Comparison of ENCODE assay signal across 8 cellular contexts in the genomic region with DNA sequence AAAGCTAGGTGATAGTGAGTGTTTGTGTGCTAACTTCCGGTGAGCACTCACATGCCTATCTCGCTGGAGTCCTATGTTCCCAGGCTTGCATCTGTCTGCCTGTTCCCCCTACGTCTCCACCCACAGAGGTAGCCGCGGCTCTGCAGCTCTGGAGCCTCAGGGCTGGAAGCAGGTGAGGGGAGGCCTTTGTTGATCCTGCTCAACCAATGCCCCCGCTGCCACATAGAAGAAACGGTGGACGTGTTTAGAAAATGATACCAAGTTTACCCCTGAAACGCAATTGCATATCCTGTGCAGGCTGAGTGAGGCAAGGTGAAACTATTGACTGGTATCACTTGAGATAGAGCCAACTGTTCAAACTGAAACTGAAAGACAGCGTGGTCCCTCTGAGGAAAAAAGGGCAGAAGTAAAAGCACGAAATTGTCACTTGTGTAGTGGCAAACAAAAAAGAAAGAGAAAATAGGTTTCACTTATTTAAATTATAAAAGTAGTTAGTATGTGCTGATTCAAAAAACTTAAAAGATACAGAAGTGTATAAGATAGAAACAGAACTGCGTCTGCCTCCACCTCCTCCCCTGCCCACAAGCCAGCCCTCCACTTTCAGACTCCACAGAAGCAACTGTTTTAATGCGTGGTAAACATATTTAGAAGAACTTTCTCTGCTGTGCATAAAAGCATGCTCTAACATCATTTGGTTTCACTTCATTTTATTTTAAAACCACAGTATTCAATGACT. TPM values are rescaled to one million over a fixed set of nuclear protein-coding genes. Genes with fewer than 3 reads are reported as not detected.
DNase-seq lines count a peak whose midpoint lies in the region; ATAC-seq and TF ChIP-seq lines count a peak whose summit lies in the region.

No MANE protein-coding gene starts in this region.

- no peaks in the 10 kb centered on the region for H3K9me3 Mint-ChIP-seq in activated T-helper 17 cell treated with anti-CD3 and anti-CD28 coated beads, Interleukin-2, amount 50 U/mL, for 72 hours
- peaks cover 8% of the 10 kb centered on the region for H3K9me3 Mint-ChIP-seq in chondrocyte (ENCODE audit: low read depth)

- H3K27me3 ChIP-seq in muscle layer of duodenum (ENCODE audit: low read depth, low read length) (no peaks in the 10 kb centered on the region), vagina (no peaks in the 10 kb centered on the region)

- peaks cover 28% of the 10 kb centered on the region for H3K4me1 Mint-ChIP-seq in activated T-helper 17 cell treated with anti-CD3 and anti-CD28 coated beads, Interleukin-2, amount 50 U/mL, for 72 hours
- H3K4me1 Mint-ChIP-seq in chondrocyte (ENCODE audit: low read depth) = peaks cover 31% of the 10 kb centered on the region

- H3K27ac Mint-ChIP-seq in activated T-helper 17 cell treated with anti-CD3 and anti-CD28 coated beads, Interleukin-2, amount 50 U/mL, for 72 hours = peak overlapping the region; percentile 97
- no peak overlapping the region for H3K27ac Mint-ChIP-seq in chondrocyte (ENCODE audit: unreplicated experiment)

- H3K9me3 ChIP-seq in muscle layer of duodenum (ENCODE audit: control insufficient read depth in 1 of 2, low read length in 2 of 2) (no peaks in the 10 kb centered on the region), vagina (no peaks in the 10 kb centered on the region)

- no peaks in the 10 kb centered on the region for H3K36me3 Mint-ChIP-seq in activated T-helper 17 cell treated with anti-CD3 and anti-CD28 coated beads, Interleukin-2, amount 50 U/mL, for 72 hours (ENCODE audit: low read depth)
- peaks cover 2% of the 10 kb centered on the region for H3K36me3 Mint-ChIP-seq in chondrocyte (ENCODE audit: low read depth)

- H3K36me3 ChIP-seq in muscle layer of duodenum (ENCODE audit: control insufficient read depth in 1 of 2, insufficient read depth in 2 of 2, low read length in 2 of 2) (no peaks in the 10 kb centered on the region), vagina (no peaks in the 10 kb centered on the region)

- DNase-seq in NCI-H774 (lab: John Stamatoyannopoulos, UW) = peak; percentile 65
- no peak for DNase-seq in vagina (ENCODE audit: extremely low spot score in 2 of 2)
- DNase-seq in posterior cingulate gyrus = no peak
- DNase-seq in chondrocyte (ENCODE audit: low spot score) = no peak

- H3K27ac ChIP-seq in muscle layer of duodenum (ENCODE audit: low read length) (peak overlapping the region; percentile 77), vagina (no peak overlapping the region)

- TF ChIP-seq POLR2A in vagina (IDR thresholded peaks at IDR 0.05) = no peak

- H3K4me1 ChIP-seq in muscle layer of duodenum (ENCODE audit: control insufficient read depth in 1 of 2, insufficient read depth in 2 of 2, low read length in 2 of 2) (peaks cover 4 to 8% of the 10 kb centered on the region in 2 donors), vagina (peaks cover 15% of the 10 kb centered on the region)

- H3K4me3 Mint-ChIP-seq in activated T-helper 17 cell treated with anti-CD3 and anti-CD28 coated beads, Interleukin-2, amount 50 U/mL, for 72 hours = peak overlapping the region; percentile 72
- no peak overlapping the region for H3K4me3 Mint-ChIP-seq in chondrocyte (ENCODE audit: unreplicated experiment)

- no peak for TF ChIP-seq CTCF in vagina (IDR thresholded peaks at IDR 0.05)
- TF ChIP-seq CTCF in chondrocyte (IDR thresholded peaks at IDR 0.05) = no peak

- H3K4me3 ChIP-seq in muscle layer of duodenum (ENCODE audit: low read depth in 1 of 2, low read length in 2 of 2) (peak overlapping the region; percentile 6 to 38), vagina (peak overlapping the region; percentile 19 to 25)

- intact Hi-C loops in vagina (cut with DNase I) (no loop called here), posterior cingulate gyrus (cut with DNase I) (no loop called here)

- peak; percentile 98 for ATAC-seq in GM18867 (IDR thresholded peaks at IDR 0.05; ENCODE audit: unreplicated experiment)
- peak; percentile 94 for ATAC-seq in HG02852 (IDR thresholded peaks at IDR 0.05; ENCODE audit: unreplicated experiment)
- peak; percentile 75 for ATAC-seq in activated T-helper 17 cell treated with anti-CD3 and anti-CD28 coated beads, Interleukin-2, amount 50 U/mL, for 72 hours (replicated peaks)

- H3K27me3 Mint-ChIP-seq in activated T-helper 17 cell treated with anti-CD3 and anti-CD28 coated beads, Interleukin-2, amount 50 U/mL, for 72 hours = peaks cover 3% of the 10 kb centered on the region
- no peaks in the 10 kb centered on the region for H3K27me3 Mint-ChIP-seq in chondrocyte (ENCODE audit: low read depth)

RNA-seq across cellular contexts. Expression of gene ETS2, which starts 38.6 kb away (rescaled TPM):
- total RNA-seq in activated T-helper 17 cell treated with anti-CD3 and anti-CD28 coated beads, Interleukin-2, amount 50 U/mL, for 72 hours = 10 to 100 TPM; 20.5 to 41.9 TPM
- total RNA-seq in vagina = 134 TPM
- 12.0 to 14.2 TPM (median 13.6 TPM) in 3 replicates for total RNA-seq in chondrocyte
